ENCODE assay signal across 2 cellular contexts in the genomic region with DNA sequence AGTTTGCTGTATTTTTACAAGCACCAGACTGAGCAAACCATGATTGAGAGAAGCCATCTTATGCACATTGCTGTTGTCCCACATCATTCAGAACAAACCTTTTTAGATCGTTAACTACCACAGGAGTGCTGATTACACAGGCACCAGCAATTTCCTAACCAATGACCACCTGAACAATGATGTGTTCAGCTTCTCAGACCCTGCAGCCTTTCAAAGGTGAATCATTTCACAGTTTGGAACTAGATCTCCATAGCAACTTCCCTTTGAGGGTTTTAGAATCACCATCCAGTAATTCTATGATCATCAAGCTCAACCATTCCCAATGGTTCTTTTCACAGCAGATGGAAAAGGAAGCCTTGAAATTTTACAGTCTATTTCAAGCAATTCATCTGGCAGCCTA.
TF ChIP-seq lines count a peak whose summit lies in the region.

No MANE protein-coding gene starts in this region.

TF ChIP-seq in WTC11, 78 proteins besides CTCF, POLR2A, EP300 and RAD21 (continues in another document):
- TF ChIP-seq, protein P1, sequence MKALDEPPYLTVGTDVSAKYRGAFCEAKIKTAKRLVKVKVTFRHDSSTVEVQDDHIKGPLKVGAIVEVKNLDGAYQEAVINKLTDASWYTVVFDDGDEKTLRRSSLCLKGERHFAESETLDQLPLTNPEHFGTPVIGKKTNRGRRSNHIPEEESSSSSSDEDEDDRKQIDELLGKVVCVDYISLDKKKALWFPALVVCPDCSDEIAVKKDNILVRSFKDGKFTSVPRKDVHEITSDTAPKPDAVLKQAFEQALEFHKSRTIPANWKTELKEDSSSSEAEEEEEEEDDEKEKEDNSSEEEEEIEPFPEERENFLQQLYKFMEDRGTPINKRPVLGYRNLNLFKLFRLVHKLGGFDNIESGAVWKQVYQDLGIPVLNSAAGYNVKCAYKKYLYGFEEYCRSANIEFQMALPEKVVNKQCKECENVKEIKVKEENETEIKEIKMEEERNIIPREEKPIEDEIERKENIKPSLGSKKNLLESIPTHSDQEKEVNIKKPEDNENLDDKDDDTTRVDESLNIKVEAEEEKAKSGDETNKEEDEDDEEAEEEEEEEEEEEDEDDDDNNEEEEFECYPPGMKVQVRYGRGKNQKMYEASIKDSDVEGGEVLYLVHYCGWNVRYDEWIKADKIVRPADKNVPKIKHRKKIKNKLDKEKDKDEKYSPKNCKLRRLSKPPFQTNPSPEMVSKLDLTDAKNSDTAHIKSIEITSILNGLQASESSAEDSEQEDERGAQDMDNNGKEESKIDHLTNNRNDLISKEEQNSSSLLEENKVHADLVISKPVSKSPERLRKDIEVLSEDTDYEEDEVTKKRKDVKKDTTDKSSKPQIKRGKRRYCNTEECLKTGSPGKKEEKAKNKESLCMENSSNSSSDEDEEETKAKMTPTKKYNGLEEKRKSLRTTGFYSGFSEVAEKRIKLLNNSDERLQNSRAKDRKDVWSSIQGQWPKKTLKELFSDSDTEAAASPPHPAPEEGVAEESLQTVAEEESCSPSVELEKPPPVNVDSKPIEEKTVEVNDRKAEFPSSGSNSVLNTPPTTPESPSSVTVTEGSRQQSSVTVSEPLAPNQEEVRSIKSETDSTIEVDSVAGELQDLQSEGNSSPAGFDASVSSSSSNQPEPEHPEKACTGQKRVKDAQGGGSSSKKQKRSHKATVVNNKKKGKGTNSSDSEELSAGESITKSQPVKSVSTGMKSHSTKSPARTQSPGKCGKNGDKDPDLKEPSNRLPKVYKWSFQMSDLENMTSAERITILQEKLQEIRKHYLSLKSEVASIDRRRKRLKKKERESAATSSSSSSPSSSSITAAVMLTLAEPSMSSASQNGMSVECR (CRISPR knock-in tag; IDR thresholded peaks at IDR 0.05; ENCODE audit: borderline replicate concordance), result no peak
- TF ChIP-seq, protein P2, sequence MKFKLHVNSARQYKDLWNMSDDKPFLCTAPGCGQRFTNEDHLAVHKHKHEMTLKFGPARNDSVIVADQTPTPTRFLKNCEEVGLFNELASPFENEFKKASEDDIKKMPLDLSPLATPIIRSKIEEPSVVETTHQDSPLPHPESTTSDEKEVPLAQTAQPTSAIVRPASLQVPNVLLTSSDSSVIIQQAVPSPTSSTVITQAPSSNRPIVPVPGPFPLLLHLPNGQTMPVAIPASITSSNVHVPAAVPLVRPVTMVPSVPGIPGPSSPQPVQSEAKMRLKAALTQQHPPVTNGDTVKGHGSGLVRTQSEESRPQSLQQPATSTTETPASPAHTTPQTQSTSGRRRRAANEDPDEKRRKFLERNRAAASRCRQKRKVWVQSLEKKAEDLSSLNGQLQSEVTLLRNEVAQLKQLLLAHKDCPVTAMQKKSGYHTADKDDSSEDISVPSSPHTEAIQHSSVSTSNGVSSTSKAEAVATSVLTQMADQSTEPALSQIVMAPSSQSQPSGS (CRISPR knock-in tag; IDR thresholded peaks at IDR 0.05; ENCODE audit: borderline replicate concordance, low read depth), result no peak
- TF ChIP-seq, protein P3, sequence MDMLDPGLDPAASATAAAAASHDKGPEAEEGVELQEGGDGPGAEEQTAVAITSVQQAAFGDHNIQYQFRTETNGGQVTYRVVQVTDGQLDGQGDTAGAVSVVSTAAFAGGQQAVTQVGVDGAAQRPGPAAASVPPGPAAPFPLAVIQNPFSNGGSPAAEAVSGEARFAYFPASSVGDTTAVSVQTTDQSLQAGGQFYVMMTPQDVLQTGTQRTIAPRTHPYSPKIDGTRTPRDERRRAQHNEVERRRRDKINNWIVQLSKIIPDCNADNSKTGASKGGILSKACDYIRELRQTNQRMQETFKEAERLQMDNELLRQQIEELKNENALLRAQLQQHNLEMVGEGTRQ (CRISPR knock-in tag; IDR thresholded peaks at IDR 0.05), result no peak
- TF ChIP-seq, protein P4, sequence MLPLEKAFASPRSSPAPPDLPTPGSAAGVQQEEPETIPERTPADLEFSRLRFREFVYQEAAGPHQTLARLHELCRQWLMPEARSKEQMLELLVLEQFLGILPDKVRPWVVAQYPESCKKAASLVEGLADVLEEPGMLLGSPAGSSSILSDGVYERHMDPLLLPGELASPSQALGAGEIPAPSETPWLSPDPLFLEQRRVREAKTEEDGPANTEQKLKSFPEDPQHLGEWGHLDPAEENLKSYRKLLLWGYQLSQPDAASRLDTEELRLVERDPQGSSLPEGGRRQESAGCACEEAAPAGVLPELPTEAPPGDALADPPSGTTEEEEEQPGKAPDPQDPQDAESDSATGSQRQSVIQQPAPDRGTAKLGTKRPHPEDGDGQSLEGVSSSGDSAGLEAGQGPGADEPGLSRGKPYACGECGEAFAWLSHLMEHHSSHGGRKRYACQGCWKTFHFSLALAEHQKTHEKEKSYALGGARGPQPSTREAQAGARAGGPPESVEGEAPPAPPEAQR (CRISPR knock-in tag; IDR thresholded peaks at IDR 0.05), result no peak
- TF ChIP-seq, protein P5, sequence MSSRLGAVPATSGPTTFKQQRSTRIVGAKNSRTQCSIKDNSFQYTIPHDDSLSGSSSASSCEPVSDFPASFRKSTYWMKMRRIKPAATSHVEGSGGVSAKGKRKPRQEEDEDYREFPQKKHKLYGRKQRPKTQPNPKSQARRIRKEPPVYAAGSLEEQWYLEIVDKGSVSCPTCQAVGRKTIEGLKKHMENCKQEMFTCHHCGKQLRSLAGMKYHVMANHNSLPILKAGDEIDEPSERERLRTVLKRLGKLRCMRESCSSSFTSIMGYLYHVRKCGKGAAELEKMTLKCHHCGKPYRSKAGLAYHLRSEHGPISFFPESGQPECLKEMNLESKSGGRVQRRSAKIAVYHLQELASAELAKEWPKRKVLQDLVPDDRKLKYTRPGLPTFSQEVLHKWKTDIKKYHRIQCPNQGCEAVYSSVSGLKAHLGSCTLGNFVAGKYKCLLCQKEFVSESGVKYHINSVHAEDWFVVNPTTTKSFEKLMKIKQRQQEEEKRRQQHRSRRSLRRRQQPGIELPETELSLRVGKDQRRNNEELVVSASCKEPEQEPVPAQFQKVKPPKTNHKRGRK (CRISPR knock-in tag; IDR thresholded peaks at IDR 0.05; ENCODE audit: borderline replicate concordance), result no peak
- TF ChIP-seq FOXP1 (CRISPR knock-in tag; IDR thresholded peaks at IDR 0.05; ENCODE audit: borderline replicate concordance) (no peak), FOXK1 (CRISPR knock-in tag; IDR thresholded peaks at IDR 0.05) (no peak), NFE2L1 (CRISPR knock-in tag; IDR thresholded peaks at IDR 0.05) (no peak)
- TF ChIP-seq, protein P6, sequence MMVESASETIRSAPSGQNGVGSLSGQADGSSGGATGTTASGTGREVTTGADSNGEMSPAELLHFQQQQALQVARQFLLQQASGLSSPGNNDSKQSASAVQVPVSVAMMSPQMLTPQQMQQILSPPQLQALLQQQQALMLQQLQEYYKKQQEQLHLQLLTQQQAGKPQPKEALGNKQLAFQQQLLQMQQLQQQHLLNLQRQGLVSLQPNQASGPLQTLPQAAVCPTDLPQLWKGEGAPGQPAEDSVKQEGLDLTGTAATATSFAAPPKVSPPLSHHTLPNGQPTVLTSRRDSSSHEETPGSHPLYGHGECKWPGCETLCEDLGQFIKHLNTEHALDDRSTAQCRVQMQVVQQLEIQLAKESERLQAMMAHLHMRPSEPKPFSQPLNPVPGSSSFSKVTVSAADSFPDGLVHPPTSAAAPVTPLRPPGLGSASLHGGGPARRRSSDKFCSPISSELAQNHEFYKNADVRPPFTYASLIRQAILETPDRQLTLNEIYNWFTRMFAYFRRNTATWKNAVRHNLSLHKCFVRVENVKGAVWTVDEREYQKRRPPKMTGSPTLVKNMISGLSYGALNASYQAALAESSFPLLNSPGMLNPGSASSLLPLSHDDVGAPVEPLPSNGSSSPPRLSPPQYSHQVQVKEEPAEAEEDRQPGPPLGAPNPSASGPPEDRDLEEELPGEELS (CRISPR knock-in tag; IDR thresholded peaks at IDR 0.05), result no peak

TF ChIP-seq in GM23338, 12 proteins besides CTCF, POLR2A, EP300 and RAD21:
- TF ChIP-seq, protein P7, sequence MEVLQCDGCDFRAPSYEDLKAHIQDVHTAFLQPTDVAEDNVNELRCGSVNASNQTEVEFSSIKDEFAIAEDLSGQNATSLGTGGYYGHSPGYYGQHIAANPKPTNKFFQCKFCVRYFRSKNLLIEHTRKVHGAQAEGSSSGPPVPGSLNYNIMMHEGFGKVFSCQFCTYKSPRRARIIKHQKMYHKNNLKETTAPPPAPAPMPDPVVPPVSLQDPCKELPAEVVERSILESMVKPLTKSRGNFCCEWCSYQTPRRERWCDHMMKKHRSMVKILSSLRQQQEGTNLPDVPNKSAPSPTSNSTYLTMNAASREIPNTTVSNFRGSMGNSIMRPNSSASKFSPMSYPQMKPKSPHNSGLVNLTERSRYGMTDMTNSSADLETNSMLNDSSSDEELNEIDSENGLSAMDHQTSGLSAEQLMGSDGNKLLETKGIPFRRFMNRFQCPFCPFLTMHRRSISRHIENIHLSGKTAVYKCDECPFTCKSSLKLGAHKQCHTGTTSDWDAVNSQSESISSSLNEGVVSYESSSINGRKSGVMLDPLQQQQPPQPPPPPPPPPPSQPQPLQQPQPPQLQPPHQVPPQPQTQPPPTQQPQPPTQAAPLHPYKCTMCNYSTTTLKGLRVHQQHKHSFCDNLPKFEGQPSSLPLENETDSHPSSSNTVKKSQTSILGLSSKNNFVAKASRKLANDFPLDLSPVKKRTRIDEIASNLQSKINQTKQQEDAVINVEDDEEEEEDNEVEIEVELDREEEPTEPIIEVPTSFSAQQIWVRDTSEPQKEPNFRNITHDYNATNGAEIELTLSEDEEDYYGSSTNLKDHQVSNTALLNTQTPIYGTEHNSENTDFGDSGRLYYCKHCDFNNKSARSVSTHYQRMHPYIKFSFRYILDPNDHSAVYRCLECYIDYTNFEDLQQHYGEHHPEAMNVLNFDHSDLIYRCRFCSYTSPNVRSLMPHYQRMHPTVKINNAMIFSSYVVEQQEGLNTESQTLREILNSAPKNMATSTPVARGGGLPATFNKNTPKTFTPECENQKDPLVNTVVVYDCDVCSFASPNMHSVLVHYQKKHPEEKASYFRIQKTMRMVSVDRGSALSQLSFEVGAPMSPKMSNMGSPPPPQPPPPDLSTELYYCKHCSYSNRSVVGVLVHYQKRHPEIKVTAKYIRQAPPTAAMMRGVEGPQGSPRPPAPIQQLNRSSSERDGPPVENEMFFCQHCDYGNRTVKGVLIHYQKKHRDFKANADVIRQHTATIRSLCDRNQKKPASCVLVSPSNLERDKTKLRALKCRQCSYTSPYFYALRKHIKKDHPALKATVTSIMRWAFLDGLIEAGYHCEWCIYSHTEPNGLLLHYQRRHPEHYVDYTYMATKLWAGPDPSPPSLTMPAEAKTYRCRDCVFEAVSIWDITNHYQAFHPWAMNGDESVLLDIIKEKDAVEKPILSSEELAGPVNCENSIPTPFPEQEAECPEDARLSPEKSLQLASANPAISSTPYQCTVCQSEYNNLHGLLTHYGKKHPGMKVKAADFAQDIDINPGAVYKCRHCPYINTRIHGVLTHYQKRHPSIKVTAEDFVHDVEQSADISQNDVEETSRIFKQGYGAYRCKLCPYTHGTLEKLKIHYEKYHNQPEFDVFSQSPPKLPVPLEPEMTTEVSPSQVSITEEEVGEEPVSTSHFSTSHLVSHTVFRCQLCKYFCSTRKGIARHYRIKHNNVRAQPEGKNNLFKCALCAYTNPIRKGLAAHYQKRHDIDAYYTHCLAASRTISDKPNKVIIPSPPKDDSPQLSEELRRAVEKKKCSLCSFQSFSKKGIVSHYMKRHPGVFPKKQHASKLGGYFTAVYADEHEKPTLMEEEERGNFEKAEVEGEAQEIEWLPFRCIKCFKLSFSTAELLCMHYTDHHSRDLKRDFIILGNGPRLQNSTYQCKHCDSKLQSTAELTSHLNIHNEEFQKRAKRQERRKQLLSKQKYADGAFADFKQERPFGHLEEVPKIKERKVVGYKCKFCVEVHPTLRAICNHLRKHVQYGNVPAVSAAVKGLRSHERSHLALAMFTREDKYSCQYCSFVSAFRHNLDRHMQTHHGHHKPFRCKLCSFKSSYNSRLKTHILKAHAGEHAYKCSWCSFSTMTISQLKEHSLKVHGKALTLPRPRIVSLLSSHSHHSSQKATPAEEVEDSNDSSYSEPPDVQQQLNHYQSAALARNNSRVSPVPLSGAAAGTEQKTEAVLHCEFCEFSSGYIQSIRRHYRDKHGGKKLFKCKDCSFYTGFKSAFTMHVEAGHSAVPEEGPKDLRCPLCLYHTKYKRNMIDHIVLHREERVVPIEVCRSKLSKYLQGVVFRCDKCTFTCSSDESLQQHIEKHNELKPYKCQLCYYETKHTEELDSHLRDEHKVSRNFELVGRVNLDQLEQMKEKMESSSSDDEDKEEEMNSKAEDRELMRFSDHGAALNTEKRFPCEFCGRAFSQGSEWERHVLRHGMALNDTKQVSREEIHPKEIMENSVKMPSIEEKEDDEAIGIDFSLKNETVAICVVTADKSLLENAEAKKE (CRISPR knock-in tag; IDR thresholded peaks at IDR 0.05), result no peak
- no peak for TF ChIP-seq NANOG (IDR thresholded peaks at IDR 0.05; ENCODE audit: borderline replicate concordance)
- TF ChIP-seq EZH2 (IDR thresholded peaks at IDR 0.05; ENCODE audit: low read depth, unreplicated experiment), result no peak
- no peak for TF ChIP-seq STAT1 (IDR thresholded peaks at IDR 0.05; ENCODE audit: unreplicated experiment)
- TF ChIP-seq ZNF331 (CRISPR knock-in tag; IDR thresholded peaks at IDR 0.05; ENCODE audit: low read depth), result no peak
- TF ChIP-seq POLR2AphosphoS5 (IDR thresholded peaks at IDR 0.05; ENCODE audit: low read depth), result no peak
- no peak for TF ChIP-seq ZNF114 (CRISPR knock-in tag; IDR thresholded peaks at IDR 0.05)
- TF ChIP-seq, protein P8, sequence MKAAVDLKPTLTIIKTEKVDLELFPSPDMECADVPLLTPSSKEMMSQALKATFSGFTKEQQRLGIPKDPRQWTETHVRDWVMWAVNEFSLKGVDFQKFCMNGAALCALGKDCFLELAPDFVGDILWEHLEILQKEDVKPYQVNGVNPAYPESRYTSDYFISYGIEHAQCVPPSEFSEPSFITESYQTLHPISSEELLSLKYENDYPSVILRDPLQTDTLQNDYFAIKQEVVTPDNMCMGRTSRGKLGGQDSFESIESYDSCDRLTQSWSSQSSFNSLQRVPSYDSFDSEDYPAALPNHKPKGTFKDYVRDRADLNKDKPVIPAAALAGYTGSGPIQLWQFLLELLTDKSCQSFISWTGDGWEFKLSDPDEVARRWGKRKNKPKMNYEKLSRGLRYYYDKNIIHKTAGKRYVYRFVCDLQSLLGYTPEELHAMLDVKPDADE (IDR thresholded peaks at IDR 0.05), result no peak
- no peak for TF ChIP-seq CREB1 (CRISPR knock-in tag; IDR thresholded peaks at IDR 0.05; ENCODE audit: low read depth)
- no peak for TF ChIP-seq EZH2phosphoT487 (IDR thresholded peaks at IDR 0.05; ENCODE audit: unreplicated experiment)
- TF ChIP-seq, protein P9, sequence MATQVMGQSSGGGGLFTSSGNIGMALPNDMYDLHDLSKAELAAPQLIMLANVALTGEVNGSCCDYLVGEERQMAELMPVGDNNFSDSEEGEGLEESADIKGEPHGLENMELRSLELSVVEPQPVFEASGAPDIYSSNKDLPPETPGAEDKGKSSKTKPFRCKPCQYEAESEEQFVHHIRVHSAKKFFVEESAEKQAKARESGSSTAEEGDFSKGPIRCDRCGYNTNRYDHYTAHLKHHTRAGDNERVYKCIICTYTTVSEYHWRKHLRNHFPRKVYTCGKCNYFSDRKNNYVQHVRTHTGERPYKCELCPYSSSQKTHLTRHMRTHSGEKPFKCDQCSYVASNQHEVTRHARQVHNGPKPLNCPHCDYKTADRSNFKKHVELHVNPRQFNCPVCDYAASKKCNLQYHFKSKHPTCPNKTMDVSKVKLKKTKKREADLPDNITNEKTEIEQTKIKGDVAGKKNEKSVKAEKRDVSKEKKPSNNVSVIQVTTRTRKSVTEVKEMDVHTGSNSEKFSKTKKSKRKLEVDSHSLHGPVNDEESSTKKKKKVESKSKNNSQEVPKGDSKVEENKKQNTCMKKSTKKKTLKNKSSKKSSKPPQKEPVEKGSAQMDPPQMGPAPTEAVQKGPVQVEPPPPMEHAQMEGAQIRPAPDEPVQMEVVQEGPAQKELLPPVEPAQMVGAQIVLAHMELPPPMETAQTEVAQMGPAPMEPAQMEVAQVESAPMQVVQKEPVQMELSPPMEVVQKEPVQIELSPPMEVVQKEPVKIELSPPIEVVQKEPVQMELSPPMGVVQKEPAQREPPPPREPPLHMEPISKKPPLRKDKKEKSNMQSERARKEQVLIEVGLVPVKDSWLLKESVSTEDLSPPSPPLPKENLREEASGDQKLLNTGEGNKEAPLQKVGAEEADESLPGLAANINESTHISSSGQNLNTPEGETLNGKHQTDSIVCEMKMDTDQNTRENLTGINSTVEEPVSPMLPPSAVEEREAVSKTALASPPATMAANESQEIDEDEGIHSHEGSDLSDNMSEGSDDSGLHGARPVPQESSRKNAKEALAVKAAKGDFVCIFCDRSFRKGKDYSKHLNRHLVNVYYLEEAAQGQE (IDR thresholded peaks at IDR 0.05; ENCODE audit: unreplicated experiment), result no peak
TF ChIP-seq in GM23338: peak in this region for 0.
